Comparison of ENCODE assay signal across 8 cellular contexts in the genomic region with DNA sequence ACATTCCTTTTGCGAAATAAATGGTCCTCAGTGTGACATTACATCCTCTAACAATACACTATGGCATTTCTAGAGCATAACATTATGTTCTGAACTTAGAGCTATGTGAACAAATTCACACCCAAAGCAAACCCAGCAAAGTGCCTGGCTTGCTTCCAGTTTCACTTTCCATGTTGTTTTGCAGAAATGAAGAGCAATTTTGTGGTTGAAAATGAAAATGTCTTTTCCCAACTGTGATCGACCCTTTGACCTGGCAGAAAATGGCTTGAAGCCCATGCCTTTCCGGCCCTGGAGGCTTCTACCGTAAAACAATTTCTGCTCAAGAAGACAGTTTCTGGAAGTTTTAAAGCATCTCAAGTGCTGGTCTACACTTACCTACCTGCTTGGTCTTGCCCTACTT.
DNase-seq lines count a peak whose midpoint lies in the region; ATAC-seq and TF ChIP-seq lines count a peak whose summit lies in the region.

No MANE protein-coding gene starts in this region.

- dilution Hi-C loops in mammary epithelial cell (cut with HindIII; ENCODE audit: low sequenced_read_pairs): no loop called here

- H3K9me3 ChIP-seq in mammary epithelial cell (replicated peaks; ENCODE audit: insufficient read depth, low read length): no peaks in the 10 kb centered on the region
- no peaks in the 10 kb centered on the region for H3K9me3 ChIP-seq in skeletal muscle satellite cell (replicated peaks; ENCODE audit: low read length)

- intact Hi-C loops in mammary epithelial cell (cut with micrococcal nuclease): no loop called here

- in situ Hi-C loops in mammary epithelial cell (cut with MboI; ENCODE audit: low sequenced_read_pairs in 2 of 2): no loop called here

- H3K27me3 ChIP-seq in mammary epithelial cell (ENCODE audit: insufficient read depth, low read length) (no peaks in the 10 kb centered on the region), skeletal muscle satellite cell (ENCODE audit: control insufficient read depth, insufficient read depth, low read length) (no peaks in the 10 kb centered on the region), foreskin keratinocyte (no peaks in the 10 kb centered on the region)

- no peaks in the 10 kb centered on the region for H4K20me1 ChIP-seq in mammary epithelial cell (ENCODE audit: insufficient read depth, low read length)

- DNase-seq in mammary epithelial cell: peak; percentile 27
- no peak for DNase-seq in NCI-H1930 (lab: John Stamatoyannopoulos, UW)
- no peak for DNase-seq in activated naive CD4-positive, alpha-beta T cell (lab: John Stamatoyannopoulos, UW)
- DNase-seq in foreskin keratinocyte: no peak

- H3K4me3 ChIP-seq in mammary epithelial cell (replicated peaks in 1 of 3; ENCODE audit: insufficient read depth in 1 of 3, low read depth in 2 of 3, low read length in 3 of 3) (no peak overlapping the region), skeletal muscle satellite cell (ENCODE audit: low read length) (no peak overlapping the region)

- H3K79me2 ChIP-seq in mammary epithelial cell (ENCODE audit: insufficient read depth, low read length): no peaks in the 10 kb centered on the region

- 19% methylated on average over 4 of the region's 4 CpGs for WGBS in mammary epithelial cell (ENCODE audit: low coverage, missing lambda C conversion rate)

- peaks cover 8% of the 10 kb centered on the region for H3K4me1 ChIP-seq in mammary epithelial cell (ENCODE audit: insufficient read depth, low read length)
- peaks cover 36% of the 10 kb centered on the region for H3K4me1 ChIP-seq in skeletal muscle satellite cell (ENCODE audit: control insufficient read depth, insufficient read depth, low read length)
- peaks cover 6% of the 10 kb centered on the region for H3K4me1 ChIP-seq in foreskin keratinocyte

- H3K36me3 ChIP-seq in mammary epithelial cell (ENCODE audit: insufficient read depth, low read length) (no peaks in the 10 kb centered on the region), skeletal muscle satellite cell (ENCODE audit: insufficient read depth, low read length) (no peaks in the 10 kb centered on the region)

- H3K4me2 ChIP-seq in mammary epithelial cell (ENCODE audit: insufficient read depth, low read depth, low read length): peak overlapping the region; percentile 57
- H3K4me2 ChIP-seq in skeletal muscle satellite cell (ENCODE audit: low read length): peak overlapping the region; percentile 50

- no peak overlapping the region for H3K9ac ChIP-seq in mammary epithelial cell (ENCODE audit: insufficient read depth, low read length)
- no peak overlapping the region for H3K9ac ChIP-seq in skeletal muscle satellite cell (ENCODE audit: low read depth, low read length)

- ATAC-seq in GM19351 (IDR thresholded peaks at IDR 0.05; ENCODE audit: unreplicated experiment) (peak; percentile 72), HG03378 (IDR thresholded peaks at IDR 0.05; ENCODE audit: unreplicated experiment) (peak; percentile 62), HG03280 (IDR thresholded peaks at IDR 0.05; ENCODE audit: unreplicated experiment) (no peak), foreskin keratinocyte (no peak)

- CTCF ChIA-PET in mammary epithelial cell (lab: Charles Lee; ENCODE audit: low non-redundant PET): no interaction called here

- BruUV-seq in mammary epithelial cell (replicated peaks; lab: Mats Ljungman, UMichigan): no TSS peak

- TF ChIP-seq CTCF in mammary epithelial cell (conservative IDR thresholded peaks at IDR 0.05 in 1 of 2, IDR thresholded peaks at IDR 0.05 in 1 of 2; ENCODE audit: extremely low read depth in 1 of 2, insufficient read depth in 1 of 2, low read depth in 1 of 2, low read length in 2 of 2) (no peak), foreskin keratinocyte (conservative IDR thresholded peaks at IDR 0.05) (no peak)

- peak overlapping the region; percentile 39 for H2AFZ ChIP-seq in mammary epithelial cell (ENCODE audit: low read depth, low read length)

- H3K27ac ChIP-seq in mammary epithelial cell (ENCODE audit: insufficient read depth, low read depth, low read length) (no peak overlapping the region), foreskin keratinocyte (no peak overlapping the region)

Comparison
In these comparisons a context has a peak if more than half of its experiments do, and no peak if none do; other contexts are left out.
1. ATAC-seq: peak in GM19351 (single experiment) and HG03378 (single experiment); none in HG03280 (single experiment) and foreskin keratinocyte (single experiment).